20 cellular contexts compared by ENCODE assay signal in the genomic region with DNA sequence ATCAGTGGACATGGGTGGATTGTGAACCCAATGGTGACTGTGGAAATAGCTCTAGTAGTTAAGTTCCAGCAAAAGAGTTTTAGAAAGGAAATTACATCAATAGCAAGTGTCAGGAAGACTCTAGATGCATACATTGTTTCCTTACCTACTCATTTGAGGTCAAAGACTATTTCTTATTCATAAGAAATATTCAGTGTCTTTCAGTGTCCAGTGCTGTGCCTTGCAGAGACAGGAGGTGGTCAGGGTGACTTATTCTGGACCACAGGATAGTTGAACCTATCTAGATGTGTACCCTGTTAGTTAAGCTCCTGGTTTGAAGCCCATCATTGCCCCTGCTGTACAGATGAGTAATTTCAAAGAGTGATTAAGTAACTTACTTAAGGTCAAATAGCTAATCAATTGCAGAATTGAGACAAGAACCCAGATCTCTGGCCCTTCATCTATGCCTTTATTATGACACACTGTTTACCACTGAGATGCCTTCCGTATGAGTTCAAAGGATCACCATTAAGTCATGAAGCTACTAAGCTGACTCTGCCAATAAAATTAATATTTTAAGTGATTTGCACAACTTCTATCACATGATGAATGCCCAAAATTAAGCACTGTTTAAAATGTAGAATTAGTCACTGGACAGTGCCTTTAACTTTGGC.
DNase-seq lines count a peak whose midpoint lies in the region; ATAC-seq, FAIRE-seq and TF ChIP-seq lines count a peak whose summit lies in the region.
"Had no signal": no experiment of that assay in that cellular context is flagged by ENCODE, and none has a peak within 500 bp of the region (broad histone marks: within the 10 kb centered on the region; RNA-seq: fewer than 3 reads in every experiment).

No MANE protein-coding gene starts in this region.

- CTCF ChIA-PET in endothelial cell of umbilical vein (lab: Charles Lee): interaction anchor here (0.6 to 1.8 kb wide), 6 partner anchors 9 to 726 kb away, joined by 3 to 6 read pairs (median 4); a partner anchor contains a TSS

- POLR2A ChIA-PET in endothelial cell of umbilical vein (lab: Charles Lee): no interaction called here

- H3K4me3 ChIP-seq in endothelial cell of umbilical vein (replicated peaks in 1 of 3; ENCODE audit: insufficient read depth in 1 of 3, low read depth in 1 of 3, low read length in 3 of 3) (no peak overlapping the region), skeletal muscle cell (ENCODE audit: low read depth, low read length) (no peak overlapping the region)
- H3K4me3 ChIP-seq: esophagus squamous epithelium had no signal

- no TSS peak for BruUV-seq in endothelial cell of umbilical vein (replicated peaks; lab: Mats Ljungman, UMichigan)

- H3K9me1 ChIP-seq in endothelial cell of umbilical vein (replicated peaks; ENCODE audit: control insufficient read depth, extremely low read depth, insufficient read depth, low read length): no peaks in the 10 kb centered on the region

- peak overlapping the region; percentile 14 for H3K27ac ChIP-seq in endothelial cell of umbilical vein (ENCODE audit: insufficient read depth, low read depth, low read length)
- H3K27ac ChIP-seq: esophagus squamous epithelium, HL-60, WERI-Rb-1 had no signal

- no peaks in the 10 kb centered on the region for H3K79me2 ChIP-seq in endothelial cell of umbilical vein (ENCODE audit: control insufficient read depth, insufficient read depth, low read length)

- intact Hi-C loops in endothelial cell of umbilical vein (cut with micrococcal nuclease): loop anchor here (10.0 kb wide), 1 partner anchor 522 kb away; no protein-coding TSS in a partner anchor

- ATAC-seq in GM21526 (IDR thresholded peaks at IDR 0.05; ENCODE audit: low FRiP score, unreplicated experiment): no peak
- ATAC-seq: Panc1 had no signal

- no peak overlapping the region for H2AFZ ChIP-seq in endothelial cell of umbilical vein (ENCODE audit: low read depth, low read length)

- peak; percentile 76 for DNase-seq in ELR (ENCODE audit: low read depth)
- peak; percentile 12 for DNase-seq in NCI-H226
- DNase-seq in endothelial cell of umbilical vein (ENCODE audit: low read depth, low spot score): peak; percentile 13
- DNase-seq in skeletal muscle cell (ENCODE audit: low read depth): peak; percentile 21
- no peak for DNase-seq in activated effector memory CD4-positive, alpha-beta T cell treated with Interleukin-2 at 50 U/mL for 16 hours
- no peak for DNase-seq in activated CD4-positive, CD25-positive, alpha-beta regulatory T cell treated with anti-CD3 and anti-CD28 coated beads, Interleukin-2, amount 50 U/mL, for 72 hours
- DNase-seq in NCI-H128 (lab: John Stamatoyannopoulos, UW; ENCODE audit: unreplicated experiment): no peak
- DNase-seq: activated CD4-positive, alpha-beta T cell treated with anti-CD3 and anti-CD28 coated beads, Interleukin-2, amount 50 U/mL, for 48 hours; activated gamma-delta T cell treated with Interleukin-2 at 50 U/mL for 16 hours; Caco-2; effector memory CD4-positive, alpha-beta T cell; esophagus squamous epithelium; immature natural killer cell; KBM-7; NCI-H2029 treated with DMSO at 0.1 percent for 48 hours; stimulated activated CD4-positive, alpha-beta T cell treated with anti-CD3 and anti-CD28 coated beads, Interleukin-4, amount 100 ng/mL, for 1 hour; WERI-Rb-1 had no signal

- peaks cover 43% of the 10 kb centered on the region for H3K4me1 ChIP-seq in endothelial cell of umbilical vein (ENCODE audit: control insufficient read depth, extremely low read depth, insufficient read depth, low read length)
- H3K4me1 ChIP-seq: Caco-2, esophagus squamous epithelium had no signal

- H3K27me3 ChIP-seq in endothelial cell of umbilical vein (ENCODE audit: control insufficient read depth in 2 of 2, insufficient read depth in 2 of 2, low read length in 2 of 2): no peaks in the 10 kb centered on the region
- H3K27me3 ChIP-seq: esophagus squamous epithelium had no signal

- no peaks in the 10 kb centered on the region for H3K9me3 ChIP-seq in endothelial cell of umbilical vein (replicated peaks; ENCODE audit: control insufficient read depth, insufficient read depth, low read length)
- H3K9me3 ChIP-seq: Caco-2, esophagus squamous epithelium had no signal

- TF ChIP-seq POLR2A in endothelial cell of umbilical vein (IDR thresholded peaks at IDR 0.05; ENCODE audit: low read depth, low read length): no peak

- no peaks in the 10 kb centered on the region for H3K36me3 ChIP-seq in endothelial cell of umbilical vein (ENCODE audit: control insufficient read depth in 2 of 2, extremely low read depth in 1 of 2, insufficient read depth in 2 of 2, low read length in 2 of 2)
- H3K36me3 ChIP-seq: esophagus squamous epithelium, WERI-Rb-1 had no signal

- dilution Hi-C loops in endothelial cell of umbilical vein (cut with MboI; ENCODE audit: extremely low pct_ligation_motif_present, low sequenced_read_pairs): no loop called here

- no peaks in the 10 kb centered on the region for H4K20me1 ChIP-seq in endothelial cell of umbilical vein (replicated peaks; ENCODE audit: control insufficient read depth, extremely low read depth, insufficient read depth, low read length)

- TF ChIP-seq CTCF in endothelial cell of umbilical vein (IDR thresholded peaks at IDR 0.05; ENCODE audit: extremely low read depth in 1 of 2, insufficient read depth in 1 of 2, low read depth in 1 of 2, low read length in 2 of 2): no peak

- peak overlapping the region; percentile 31 for H3K4me2 ChIP-seq in endothelial cell of umbilical vein (ENCODE audit: insufficient read depth, low read length)

- peak; percentile 35 for FAIRE-seq in endothelial cell of umbilical vein (lab: Jason Lieb, UNC)

- no peak overlapping the region for H3K9ac ChIP-seq in endothelial cell of umbilical vein (replicated peaks; ENCODE audit: extremely low read depth, insufficient read depth, low read length)

TF ChIP-seq in endothelial cell of umbilical vein, 7 proteins besides CTCF, POLR2A, EP300 and RAD21:
- TF ChIP-seq GATA2 (IDR thresholded peaks at IDR 0.05; ENCODE audit: insufficient read depth, insufficient read length, low read depth, low read length) (peak; percentile 7), FOS (IDR thresholded peaks at IDR 0.05; ENCODE audit: borderline replicate concordance, insufficient read depth, low read length) (peak; percentile 39)
- TF ChIP-seq, protein P1, sequence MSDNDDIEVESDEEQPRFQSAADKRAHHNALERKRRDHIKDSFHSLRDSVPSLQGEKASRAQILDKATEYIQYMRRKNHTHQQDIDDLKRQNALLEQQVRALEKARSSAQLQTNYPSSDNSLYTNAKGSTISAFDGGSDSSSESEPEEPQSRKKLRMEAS (IDR thresholded peaks at IDR 0.05; ENCODE audit: insufficient read depth, insufficient read length): no peak

Comparison
In these comparisons a context has a peak if more than half of its experiments do, and no peak if none do; other contexts are left out.
1. DNase-seq: peak in ELR (single experiment), NCI-H226 (single experiment), endothelial cell of umbilical vein (single experiment) and skeletal muscle cell (single experiment); none in activated effector memory CD4-positive, alpha-beta T cell treated with Interleukin-2 at 50 U/mL for 16 hours (single experiment), activated CD4-positive, CD25-positive, alpha-beta regulatory T cell treated with anti-CD3 and anti-CD28 coated beads, Interleukin-2, amount 50 U/mL, for 72 hours (single experiment) and NCI-H128 (single experiment).